ENCODE assay signal across 10 cellular contexts in genomic region chr10:22475527-22475856, GRCh38.
DNase-seq lines count a peak whose midpoint lies in the region; ATAC-seq and TF ChIP-seq lines count a peak whose summit lies in the region.
"Had no signal": no experiment of that assay in that cellular context is flagged by ENCODE, and none has a peak within 500 bp of the region (broad histone marks: within the 10 kb centered on the region; RNA-seq: fewer than 3 reads in every experiment).

No MANE protein-coding gene starts in this region.

- TF ChIP-seq POLR2A in vagina (IDR thresholded peaks at IDR 0.05) (no peak), uterus (IDR thresholded peaks at IDR 0.05) (no peak), adrenal gland (IDR thresholded peaks at IDR 0.05) (no peak)

- H3K9me3 ChIP-seq in right cardiac atrium (ENCODE audit: control insufficient read depth, low read length) (no peaks in the 10 kb centered on the region), vagina (no peaks in the 10 kb centered on the region), uterus (no peaks in the 10 kb centered on the region), adrenal gland (replicated peaks in 1 of 3) (no peaks in the 10 kb centered on the region)
- no peaks in the 10 kb centered on the region for H3K9me3 ChIP-seq in naive thymus-derived CD4-positive, alpha-beta T cell (ENCODE audit: control insufficient read depth in 2 of 3, low read length in 3 of 3)

- ATAC-seq in right cardiac atrium (no peak), Right ventricle myocardium inferior (no peak)
- ATAC-seq in naive thymus-derived CD4-positive, alpha-beta T cell: no peak

- H3K4me3 Mint-ChIP-seq in chondrocyte (ENCODE audit: unreplicated experiment): peak overlapping the region; percentile 87
- peak overlapping the region; percentile 82 to 95 (median 88) for H3K4me3 Mint-ChIP-seq in naive thymus-derived CD4-positive, alpha-beta T cell

- H3K9me3 Mint-ChIP-seq in chondrocyte (ENCODE audit: low read depth): no peaks in the 10 kb centered on the region
- peaks cover 0 to 1% (median 0%) of the 10 kb centered on the region in 11 donors for H3K9me3 Mint-ChIP-seq in naive thymus-derived CD4-positive, alpha-beta T cell

- WGBS in right cardiac atrium: 7% methylated on average over 16 of the region's 16 CpGs
- 9 to 11% (median 9%) methylated on average over 7 to 16 of the region's 16 CpGs for WGBS in adrenal gland, 4 donors

- H3K27me3 ChIP-seq in right cardiac atrium (ENCODE audit: control insufficient read depth, insufficient read depth): peaks cover 2% of the 10 kb centered on the region
- peaks cover 26 to 29% of the 10 kb centered on the region in 2 donors for H3K27me3 ChIP-seq in naive thymus-derived CD4-positive, alpha-beta T cell (ENCODE audit: control insufficient read depth in 2 of 2, insufficient read depth in 2 of 2, low read length in 2 of 2)
- H3K27me3 ChIP-seq in vagina: no peaks in the 10 kb centered on the region
- peaks cover 10 to 19% of the 10 kb centered on the region in 2 donors for H3K27me3 ChIP-seq in uterus
- peaks cover 71% of the 10 kb centered on the region for H3K27me3 ChIP-seq in adrenal gland

- H3K36me3 ChIP-seq in naive thymus-derived CD4-positive, alpha-beta T cell (ENCODE audit: control insufficient read depth in 2 of 3, insufficient read depth in 3 of 3, low read length in 3 of 3): no peaks in the 10 kb centered on the region
- no peaks in the 10 kb centered on the region for H3K36me3 ChIP-seq in vagina
- H3K36me3 ChIP-seq in uterus: no peaks in the 10 kb centered on the region
- no peaks in the 10 kb centered on the region for H3K36me3 ChIP-seq in adrenal gland (replicated peaks in 1 of 2)

- CTCF ChIA-PET in naive thymus-derived CD4-positive, alpha-beta T cell (lab: Charles Lee): interaction anchor here (0.6 kb wide), 1 partner anchor 98 kb away, joined by 3 read pairs; no protein-coding TSS in a partner anchor

- H3K27ac ChIP-seq in right cardiac atrium (ENCODE audit: low read length) (no peak overlapping the region), vagina (no peak overlapping the region), uterus (no peak overlapping the region), adrenal gland (no peak overlapping the region)
- H3K27ac ChIP-seq in naive thymus-derived CD4-positive, alpha-beta T cell (ENCODE audit: low read depth, low read length): no peak overlapping the region

- DNase-seq in right cardiac atrium: no peak
- no peak for DNase-seq in Right ventricle myocardium inferior (ENCODE audit: missing footprints)
- DNase-seq in chondrocyte (ENCODE audit: low spot score): no peak
- peak in 1 of 9 donors; percentile 1 for DNase-seq in naive thymus-derived CD4-positive, alpha-beta T cell
- no peak for DNase-seq in vagina (ENCODE audit: extremely low spot score in 2 of 2)
- no peak for DNase-seq in uterus
- no peak for DNase-seq in SIG-M5 treated with dmso at 0.1 percent for 504 hours (lab: John Stamatoyannopoulos, UW; ENCODE audit: unreplicated experiment)
- no peak for DNase-seq in adrenal gland
- DNase-seq: DMS79, KG1 had no signal

- peaks cover 18% of the 10 kb centered on the region for H3K4me1 Mint-ChIP-seq in chondrocyte (ENCODE audit: low read depth)
- peaks cover 5 to 25% (median 17%) of the 10 kb centered on the region in 7 donors for H3K4me1 Mint-ChIP-seq in naive thymus-derived CD4-positive, alpha-beta T cell

- TF ChIP-seq CTCF in chondrocyte (IDR thresholded peaks at IDR 0.05) (no peak), vagina (IDR thresholded peaks at IDR 0.05) (no peak), uterus (IDR thresholded peaks at IDR 0.05) (no peak), adrenal gland (IDR thresholded peaks at IDR 0.05) (no peak)

- H3K27me3 Mint-ChIP-seq in chondrocyte (ENCODE audit: low read depth): peaks cover 18% of the 10 kb centered on the region
- H3K27me3 Mint-ChIP-seq in naive thymus-derived CD4-positive, alpha-beta T cell: peaks cover 58 to 73% (median 63%) of the 10 kb centered on the region in 5 donors

- intact Hi-C loops in right cardiac atrium (cut with DNase I): no loop called here
- intact Hi-C loops in Right ventricle myocardium inferior (cut with DNase I): no loop called here
- intact Hi-C loops in naive thymus-derived CD4-positive, alpha-beta T cell (cut with micrococcal nuclease): loop anchor here (2.0 to 5.0 kb wide), 2 partner anchors 39 to 133 kb away; no protein-coding TSS in a partner anchor
- intact Hi-C loops in vagina (cut with DNase I): no loop called here
- intact Hi-C loops in uterus (cut with DNase I; ENCODE audit: low total_unique reads): no loop called here
- intact Hi-C loops in adrenal gland (cut with DNase I): no loop called here

- peak overlapping the region; percentile 71 for H3K27ac Mint-ChIP-seq in chondrocyte (ENCODE audit: unreplicated experiment)
- peak overlapping the region in 2 of 9 donors; percentile 15 to 80 for H3K27ac Mint-ChIP-seq in naive thymus-derived CD4-positive, alpha-beta T cell

- H3K4me1 ChIP-seq in right cardiac atrium (ENCODE audit: control insufficient read depth, insufficient read depth, low read length) (peaks cover 2% of the 10 kb centered on the region), vagina (peaks cover 11% of the 10 kb centered on the region), uterus (peaks cover 0 to 3% of the 10 kb centered on the region in 2 donors), adrenal gland (replicated peaks in 1 of 2) (peaks cover 0 to 12% of the 10 kb centered on the region in 2 donors)
- peaks cover 6 to 7% of the 10 kb centered on the region in 2 donors for H3K4me1 ChIP-seq in naive thymus-derived CD4-positive, alpha-beta T cell (ENCODE audit: control insufficient read depth in 2 of 2, insufficient read depth in 2 of 2, low read length in 2 of 2)

- POLR2A ChIA-PET in naive thymus-derived CD4-positive, alpha-beta T cell (lab: Charles Lee): no interaction called here

- H3K4me3 ChIP-seq in right cardiac atrium (ENCODE audit: low read length) (peak overlapping the region; percentile 47), vagina (peak overlapping the region; percentile 28 to 33), uterus (peak overlapping the region in 1 of 2 donors; percentile 17), adrenal gland (peak overlapping the region in 1 of 4 donors; percentile 32)
- peak overlapping the region; percentile 12 for H3K4me3 ChIP-seq in naive thymus-derived CD4-positive, alpha-beta T cell (ENCODE audit: low read length)

- no peaks in the 10 kb centered on the region for H3K36me3 Mint-ChIP-seq in chondrocyte (ENCODE audit: low read depth)
- H3K36me3 Mint-ChIP-seq in naive thymus-derived CD4-positive, alpha-beta T cell: peaks cover 0 to 4% (median 0%) of the 10 kb centered on the region in 5 donors

Comparison
In these comparisons a context has a peak if more than half of its experiments do, and no peak if none do; other contexts are left out.
1. intact Hi-C loops: an anchor here in naive thymus-derived CD4-positive, alpha-beta T cell (2.0 to 5.0 kb wide); none called in right cardiac atrium, Right ventricle myocardium inferior, vagina, uterus and adrenal gland.